ENCODE assay signal across 8 cellular contexts in genomic region chr15:59436774-59437472, GRCh38. TPM values are rescaled to one million over a fixed set of nuclear protein-coding genes. Genes with fewer than 3 reads are reported as not detected.
A peak's percentile ranks its signal among the peaks of the same experiment; 100 is the strongest.
DNase-seq lines count a peak whose midpoint lies in the region; ATAC-seq, FAIRE-seq and TF ChIP-seq lines count a peak whose summit lies in the region.

No MANE protein-coding gene starts in this region.

- H3K27me3 ChIP-seq in BE2C, result peaks cover 53% of the 10 kb centered on the region
- H3K27me3 ChIP-seq in left lung, result peaks cover 9 to 56% of the 10 kb centered on the region in 2 donors

- H3K27ac ChIP-seq in left lung, result no peak overlapping the region

- TF ChIP-seq CTCF in BE2C (IDR thresholded peaks at IDR 0.05; ENCODE audit: low read depth, low read length), result no peak
- no peak for TF ChIP-seq CTCF in MCF 10A (IDR thresholded peaks at IDR 0.05; ENCODE audit: unreplicated experiment)
- TF ChIP-seq CTCF in left lung (IDR thresholded peaks at IDR 0.05), result no peak

- H3K27ac Mint-ChIP-seq in MCF 10A (ENCODE audit: low read depth, unreplicated experiment), result no peak overlapping the region

- ATAC-seq in HG03342 (IDR thresholded peaks at IDR 0.05; ENCODE audit: unreplicated experiment) (no peak), left lung (no peak), GM19463 (IDR thresholded peaks at IDR 0.05; ENCODE audit: unreplicated experiment) (no peak)

- no peaks in the 10 kb centered on the region for H3K9me3 ChIP-seq in BE2C
- no peaks in the 10 kb centered on the region for H3K9me3 ChIP-seq in left lung

- CTCF ChIA-PET in MCF 10A (lab: Yijun Ruan, JAX), result no interaction called here

- TF ChIP-seq POLR2A in H54 (IDR thresholded peaks at IDR 0.05; ENCODE audit: low read depth, low read length), result no peak

- intact Hi-C loops in MCF 10A (cut with micrococcal nuclease) (no loop called here), left lung (cut with DNase I) (no loop called here)

- H3K4me1 Mint-ChIP-seq in MCF 10A (ENCODE audit: insufficient read depth, unreplicated experiment), result no peaks in the 10 kb centered on the region

- H3K4me3 ChIP-seq in BE2C (ENCODE audit: low read depth, low read length), result peak overlapping the region; percentile 52
- H3K4me3 ChIP-seq in Jurkat, Clone E6-1 (ENCODE audit: low read length), result peak overlapping the region; percentile 60
- peak overlapping the region in 1 of 2 donors; percentile 33 for H3K4me3 ChIP-seq in left lung

- no peaks in the 10 kb centered on the region for H3K36me3 Mint-ChIP-seq in MCF 10A (ENCODE audit: insufficient read depth, unreplicated experiment)

- DNase-seq in BE2C (no peak), MCF 10A (ENCODE audit: unreplicated experiment) (no peak), midbrain (lab: John Stamatoyannopoulos, UW) (peak; percentile 35), left lung (no peak), H54 (ENCODE audit: insufficient read length, low spot score) (no peak)
- peak; percentile 28 for DNase-seq in Jurkat, Clone E6-1 (ENCODE audit: low read depth, low spot score)

- H3K36me3 ChIP-seq in BE2C (no peaks in the 10 kb centered on the region), left lung (no peaks in the 10 kb centered on the region)

- no peak for FAIRE-seq in H54 (lab: Jason Lieb, UNC)

- no peaks in the 10 kb centered on the region for H3K9me3 Mint-ChIP-seq in MCF 10A (ENCODE audit: unreplicated experiment)

- peak overlapping the region; percentile 73 for H3K4me3 Mint-ChIP-seq in MCF 10A (ENCODE audit: unreplicated experiment)

- H3K4me1 ChIP-seq in BE2C, result peaks cover 3% of the 10 kb centered on the region
- peaks cover 7 to 17% of the 10 kb centered on the region in 2 donors for H3K4me1 ChIP-seq in left lung

- no TSS peak for BruUV-seq in MCF 10A (replicated peaks; lab: Mats Ljungman, UMichigan)

- H3K27me3 Mint-ChIP-seq in MCF 10A (ENCODE audit: insufficient read depth, unreplicated experiment), result no peaks in the 10 kb centered on the region

- POLR2A ChIA-PET in MCF 10A (lab: Yijun Ruan, JAX), result no interaction called here

RNA-seq across cellular contexts. Expression of gene FAM81A, which starts 1.1 kb away (rescaled TPM):
- polyA plus RNA-seq in BE2C (2012; ENCODE audit: insufficient read depth, insufficient read length, low read depth), result 1.3 TPM
- polyA plus RNA-seq in Jurkat, Clone E6-1 (2012; ENCODE audit: insufficient read depth, insufficient read length), result 13.1 TPM
- total RNA-seq in MCF 10A (2022) (1.1 TPM in 2 replicates), left lung (1 to 10 TPM; 1.9 to 2.2 TPM)

Comparison
In these comparisons a context has a peak if more than half of its experiments do, and no peak if none do; other contexts are left out.
1. DNase-seq: peak in Jurkat, Clone E6-1 (single experiment) and midbrain (single experiment); none in BE2C (single experiment), MCF 10A (single experiment), left lung (0 of 2) and H54 (single experiment).